ENCODE assay signal across 17 cellular contexts in genomic region chr20:56463428-56463827, GRCh38. TPM values are rescaled to one million over a fixed set of nuclear protein-coding genes. Genes with fewer than 3 reads are reported as not detected.
DNase-seq lines count a peak whose midpoint lies in the region; ATAC-seq, FAIRE-seq and TF ChIP-seq lines count a peak whose summit lies in the region.
"Had no signal": no experiment of that assay in that cellular context is flagged by ENCODE, and none has a peak within 500 bp of the region (broad histone marks: within the 10 kb centered on the region; RNA-seq: fewer than 3 reads in every experiment).

No MANE protein-coding gene starts in this region.

- H3K36me3 Mint-ChIP-seq in activated naive CD8-positive, alpha-beta T cell treated with anti-CD3 and anti-CD28 coated beads, Interleukin-2, amount 50 U/mL, for 24 hours (ENCODE audit: low read depth), result peaks cover 3% of the 10 kb centered on the region

- no peaks in the 10 kb centered on the region for H3K27me3 Mint-ChIP-seq in activated naive CD8-positive, alpha-beta T cell treated with anti-CD3 and anti-CD28 coated beads, Interleukin-2, amount 50 U/mL, for 24 hours

- DNase-seq in CD1c-positive myeloid dendritic cell (ENCODE audit: extremely low spot score) (peak; percentile 50), GM12891 (ENCODE audit: insufficient read length, low spot score) (no peak), SKM-1 treated with dmso at 0.1 percent for 144 hours (lab: John Stamatoyannopoulos, UW; ENCODE audit: unreplicated experiment) (peak; percentile 58), esophagus muscularis mucosa (ENCODE audit: extremely low spot score) (no peak), NCI-H1694 treated with DMSO at 0.1 percent for 48 hours (lab: John Stamatoyannopoulos, UW) (no peak)
- no peak for DNase-seq in activated naive CD8-positive, alpha-beta T cell treated with anti-CD3 and anti-CD28 coated beads, Interleukin-2, amount 50 U/mL, for 24 hours
- DNase-seq in effector CD8-positive, alpha-beta T cell (lab: John Stamatoyannopoulos, UW), result no peak
- DNase-seq: activated effector memory CD4-positive, alpha-beta T cell treated with Interleukin-2 at 50 U/mL for 16 hours; DMS53; erythroblast; IMR-90; left ventricle myocardium superior; NCI-H2171; stimulated activated CD4-positive, alpha-beta T cell treated with anti-CD3 and anti-CD28 coated beads, Interleukin-4, amount 100 ng/mL, for 4 hours; T1000; tibial artery had no signal

- TF ChIP-seq POLR2A in GM12891 (IDR thresholded peaks at IDR 0.05; ENCODE audit: low read depth, low read length), result no peak
- no peak for TF ChIP-seq POLR2A in esophagus muscularis mucosa (IDR thresholded peaks at IDR 0.05; ENCODE audit: low read depth)

- H3K4me1 ChIP-seq in esophagus muscularis mucosa, result peaks cover 3 to 8% (median 6%) of the 10 kb centered on the region in 4 donors

- intact Hi-C loops in esophagus muscularis mucosa (cut with DNase I), result no loop called here

- ATAC-seq in activated naive CD8-positive, alpha-beta T cell treated with anti-CD3 and anti-CD28 coated beads, Interleukin-2, amount 50 U/mL, for 24 hours, result no peak
- ATAC-seq in HG03175 (IDR thresholded peaks at IDR 0.05; ENCODE audit: unreplicated experiment), result no peak
- ATAC-seq: left ventricle myocardium superior had no signal

- no peak for TF ChIP-seq CTCF in esophagus muscularis mucosa (IDR thresholded peaks at IDR 0.05)

- peaks cover 53% of the 10 kb centered on the region for H3K4me1 Mint-ChIP-seq in activated naive CD8-positive, alpha-beta T cell treated with anti-CD3 and anti-CD28 coated beads, Interleukin-2, amount 50 U/mL, for 24 hours

- peak overlapping the region; percentile 11 for H3K27ac Mint-ChIP-seq in activated naive CD8-positive, alpha-beta T cell treated with anti-CD3 and anti-CD28 coated beads, Interleukin-2, amount 50 U/mL, for 24 hours

- no peak overlapping the region for H3K27ac ChIP-seq in esophagus muscularis mucosa (replicated peaks in 1 of 4)
- H3K27ac ChIP-seq: tibial artery had no signal

- peak overlapping the region; percentile 4 for H3K4me3 Mint-ChIP-seq in activated naive CD8-positive, alpha-beta T cell treated with anti-CD3 and anti-CD28 coated beads, Interleukin-2, amount 50 U/mL, for 24 hours

- 73% methylated on average over 3 of the region's 3 CpGs for WGBS in esophagus muscularis mucosa

- H3K9me3 Mint-ChIP-seq in activated naive CD8-positive, alpha-beta T cell treated with anti-CD3 and anti-CD28 coated beads, Interleukin-2, amount 50 U/mL, for 24 hours, result no peaks in the 10 kb centered on the region

- H3K27me3 ChIP-seq in esophagus muscularis mucosa, result no peaks in the 10 kb centered on the region
- H3K27me3 ChIP-seq: tibial artery had no signal

- peaks cover 0 to 2% (median 0%) of the 10 kb centered on the region in 4 donors for H3K36me3 ChIP-seq in esophagus muscularis mucosa
- H3K36me3 ChIP-seq: tibial artery had no signal

- H3K4me3 ChIP-seq in esophagus muscularis mucosa, result no peak overlapping the region
- H3K4me3 ChIP-seq: tibial artery had no signal

- no peaks in the 10 kb centered on the region for H3K9me3 ChIP-seq in esophagus muscularis mucosa
- H3K9me3 ChIP-seq: tibial artery had no signal

- no peak for TF ChIP-seq EP300 in esophagus muscularis mucosa (IDR thresholded peaks at IDR 0.05)

- no peak for FAIRE-seq in GM12891 (lab: Jason Lieb, UNC)

TF ChIP-seq in GM12891, 5 proteins besides CTCF, POLR2A, EP300 and RAD21:
- TF ChIP-seq POU2F2 (IDR thresholded peaks at IDR 0.05; ENCODE audit: low read depth, low read length) (no peak), SPI1 (IDR thresholded peaks at IDR 0.05; ENCODE audit: low read depth, low read length) (0 out of 2 replicates have a peak, but pooled peaks have one; percentile 3)

RNA-seq across cellular contexts. Expression of gene RTF2, which starts 5.0 kb away (rescaled TPM):
- 77.5 TPM for polyA plus RNA-seq in GM12891 (2012; ENCODE audit: low read depth, missing spikeins)
- 10 to 100 TPM; 71.0 to 93.3 (median 78.5) TPM for total RNA-seq in esophagus muscularis mucosa

RNA-seq across cellular contexts. Expression of gene CASS4, which starts 51.4 kb away (rescaled TPM):
- 0.58 TPM for polyA plus RNA-seq in GM12891 (2012; ENCODE audit: low read depth, missing spikeins)
- total RNA-seq in esophagus muscularis mucosa, result 1 to 10 TPM; 3.1 to 8.1 (median 5.4) TPM

Comparison
In these comparisons a context has a peak if more than half of its experiments do, and no peak if none do; other contexts are left out.
1. DNase-seq: peak in CD1c-positive myeloid dendritic cell (single experiment) and SKM-1 treated with dmso at 0.1 percent for 144 hours (single experiment); none in GM12891 (single experiment), activated naive CD8-positive, alpha-beta T cell treated with anti-CD3 and anti-CD28 coated beads, Interleukin-2, amount 50 U/mL, for 24 hours (single experiment), esophagus muscularis mucosa (single experiment), effector CD8-positive, alpha-beta T cell (single experiment) and NCI-H1694 treated with DMSO at 0.1 percent for 48 hours (single experiment).